ENCODE assay signal across 22 cellular contexts in genomic region chr6:40356242-40356910, GRCh38.
DNase-seq lines count a peak whose midpoint lies in the region; ATAC-seq, FAIRE-seq and TF ChIP-seq lines count a peak whose summit lies in the region.
"Had no signal": no experiment of that assay in that cellular context is flagged by ENCODE, and none has a peak within 500 bp of the region (broad histone marks: within the 10 kb centered on the region; RNA-seq: fewer than 3 reads in every experiment).

No MANE protein-coding gene starts in this region.

- FAIRE-seq in GM19239 (lab: Jason Lieb, UNC) = no peak
- FAIRE-seq: D721Med, GM18507 had no signal

- H3K27me3 Mint-ChIP-seq in activated CD8-positive, alpha-beta T cell treated with anti-CD3 and anti-CD28 coated beads for 36 hours = peaks cover 4% of the 10 kb centered on the region

- intact Hi-C loops in activated CD8-positive, alpha-beta T cell treated with anti-CD3 and anti-CD28 coated beads for 36 hours (cut with micrococcal nuclease) = no loop called here

- DNase-seq in stimulated activated CD4-positive, alpha-beta T cell treated with anti-CD3 and anti-CD28 coated beads, Interleukin-15, amount 100 ng/mL, for 24 hours = peak; percentile 12
- DNase-seq in stimulated activated CD4-positive, alpha-beta T cell treated with anti-CD3 and anti-CD28 coated beads, Interleukin-4, amount 100 ng/mL, for 4 hours = no peak
- peak; percentile 37 for DNase-seq in activated CD8-positive, alpha-beta T cell treated with anti-CD3 and anti-CD28 coated beads for 36 hours
- DNase-seq in foreskin keratinocyte (peak in 1 of 2 donors; percentile 22), NCI-H526 (lab: John Stamatoyannopoulos, UW) (no peak), NCI-H2227 (lab: John Stamatoyannopoulos, UW; ENCODE audit: unreplicated experiment) (no peak), GM19239 (ENCODE audit: insufficient read length, low spot score) (no peak), KBM-7 (no peak)
- DNase-seq: activated CD4-positive, CD25-positive, alpha-beta regulatory T cell treated with anti-CD3 and anti-CD28 coated beads, Interleukin-2, amount 50 U/mL, for 72 hours; amniotic stem cell; gastrocnemius medialis; HCEC 1CT; MM.1S; naive thymus-derived CD8-positive, alpha-beta T cell; NCI-H187 treated with DMSO at 0.1 percent for 48 hours; NCI-H510A; SHP77 treated with DMSO at 0.1 percent for 48 hours had no signal

- no peaks in the 10 kb centered on the region for H3K9me3 Mint-ChIP-seq in activated CD8-positive, alpha-beta T cell treated with anti-CD3 and anti-CD28 coated beads for 36 hours
- H3K9me3 Mint-ChIP-seq: naive thymus-derived CD8-positive, alpha-beta T cell; T-helper 2 cell treated with Interferon-gamma antibody and Interleukin-4, amounts not matched to agents 5 μg/mL and 100 μg/mL, for 36 hours had no signal

- H3K27ac Mint-ChIP-seq in activated CD8-positive, alpha-beta T cell treated with anti-CD3 and anti-CD28 coated beads for 36 hours = no peak overlapping the region
- H3K27ac Mint-ChIP-seq: B cell; naive thymus-derived CD8-positive, alpha-beta T cell; T-helper 2 cell treated with Interferon-gamma antibody and Interleukin-4, amounts not matched to agents 5 μg/mL and 100 μg/mL, for 36 hours had no signal

- in situ Hi-C loops in KBM-7 (cut with MboI; ENCODE audit: low pct_unique_long_range_greater_than_20kb, low sequenced_read_pairs) = no loop called here

- CTCF ChIA-PET in activated CD8-positive, alpha-beta T cell treated with anti-CD3 and anti-CD28 coated beads for 36 hours (lab: Charles Lee) = no interaction called here

- ATAC-seq in activated CD8-positive, alpha-beta T cell treated with anti-CD3 and anti-CD28 coated beads for 36 hours = peak; percentile 70
- ATAC-seq in foreskin keratinocyte = peak; percentile 47
- ATAC-seq: gastrocnemius medialis; naive thymus-derived CD8-positive, alpha-beta T cell had no signal

- H3K27me3 ChIP-seq in foreskin keratinocyte = no peaks in the 10 kb centered on the region
- H3K27me3 ChIP-seq: gastrocnemius medialis had no signal

- no peaks in the 10 kb centered on the region for H3K36me3 Mint-ChIP-seq in activated CD8-positive, alpha-beta T cell treated with anti-CD3 and anti-CD28 coated beads for 36 hours (ENCODE audit: low read depth)
- H3K36me3 Mint-ChIP-seq: naive thymus-derived CD8-positive, alpha-beta T cell had no signal

- no peak overlapping the region for H3K4me3 Mint-ChIP-seq in activated CD8-positive, alpha-beta T cell treated with anti-CD3 and anti-CD28 coated beads for 36 hours
- H3K4me3 Mint-ChIP-seq: B cell; naive thymus-derived CD8-positive, alpha-beta T cell; T-helper 2 cell treated with Interferon-gamma antibody and Interleukin-4, amounts not matched to agents 5 μg/mL and 100 μg/mL, for 36 hours had no signal

- no peak for TF ChIP-seq CTCF in activated CD8-positive, alpha-beta T cell treated with anti-CD3 and anti-CD28 coated beads for 36 hours (IDR thresholded peaks at IDR 0.05)
- TF ChIP-seq CTCF in foreskin keratinocyte (conservative IDR thresholded peaks at IDR 0.05) = no peak

- no peaks in the 10 kb centered on the region for H3K4me1 ChIP-seq in foreskin keratinocyte
- H3K4me1 ChIP-seq: prostate gland had no signal

- no peak overlapping the region for H3K27ac ChIP-seq in foreskin keratinocyte
- H3K27ac ChIP-seq: gastrocnemius medialis, prostate gland had no signal

- H3K4me1 Mint-ChIP-seq in activated CD8-positive, alpha-beta T cell treated with anti-CD3 and anti-CD28 coated beads for 36 hours (ENCODE audit: low read depth) = peaks cover 5% of the 10 kb centered on the region
- H3K4me1 Mint-ChIP-seq: B cell; naive thymus-derived CD8-positive, alpha-beta T cell had no signal

- POLR2A ChIA-PET in activated CD8-positive, alpha-beta T cell treated with anti-CD3 and anti-CD28 coated beads for 36 hours (lab: Charles Lee) = interaction anchor here (0.8 kb wide), 1 partner anchor 12 kb away, joined by 3 read pairs; no protein-coding TSS in a partner anchor

Comparison
In these comparisons a context has a peak if more than half of its experiments do, and no peak if none do; other contexts are left out.
1. DNase-seq: peak in stimulated activated CD4-positive, alpha-beta T cell treated with anti-CD3 and anti-CD28 coated beads, Interleukin-15, amount 100 ng/mL, for 24 hours (single experiment) and activated CD8-positive, alpha-beta T cell treated with anti-CD3 and anti-CD28 coated beads for 36 hours (single experiment); none in stimulated activated CD4-positive, alpha-beta T cell treated with anti-CD3 and anti-CD28 coated beads, Interleukin-4, amount 100 ng/mL, for 4 hours (0 of 2), NCI-H526 (0 of 2), NCI-H2227 (single experiment), GM19239 (single experiment) and KBM-7 (single experiment).